1 cellular context compared by ENCODE assay signal in the genomic region with DNA sequence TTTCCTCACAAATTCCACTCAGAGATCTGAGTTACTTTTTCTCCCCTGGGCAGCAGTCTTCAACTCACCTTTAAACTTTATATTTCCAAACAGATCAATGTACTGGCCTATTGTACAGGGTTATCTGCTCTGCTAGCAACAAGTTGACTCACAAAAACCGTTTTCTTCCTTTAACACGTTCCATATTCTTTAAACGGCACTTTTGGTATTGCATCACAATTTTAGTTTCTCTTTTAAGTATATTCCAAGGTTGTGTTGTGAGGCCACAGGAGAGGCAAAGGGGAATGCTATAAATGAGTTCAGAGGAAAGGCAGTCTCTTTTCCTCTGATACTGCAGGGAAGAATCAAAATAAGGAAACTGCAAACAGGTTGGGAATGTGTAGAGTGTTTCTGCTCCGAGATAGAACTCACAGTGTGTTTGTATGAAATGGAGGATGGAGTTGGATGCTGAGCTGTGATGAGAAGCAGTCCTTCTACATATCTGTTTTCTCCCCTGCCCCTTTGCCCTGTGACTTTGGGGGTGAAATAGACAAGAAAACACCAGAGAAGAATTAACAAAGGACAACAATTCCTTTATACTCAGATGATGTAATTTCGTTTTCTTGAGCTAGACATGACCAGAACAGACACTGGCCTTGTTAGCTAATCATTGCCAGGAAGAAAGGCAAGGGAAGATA.
TF ChIP-seq lines count a peak whose summit lies in the region.

No MANE protein-coding gene starts in this region.

TF ChIP-seq in IMR-90, 13 proteins besides CTCF, POLR2A, EP300 and RAD21:
- no peak for TF ChIP-seq RFX5 (IDR thresholded peaks at IDR 0.05; ENCODE audit: low read depth, low read length)
- TF ChIP-seq CEBPB (IDR thresholded peaks at IDR 0.05; ENCODE audit: low read depth, low read length) = peak; percentile 86
- TF ChIP-seq BHLHE40 (IDR thresholded peaks at IDR 0.05; ENCODE audit: low read depth, low read length) = no peak
- no peak for TF ChIP-seq ELK1 (IDR thresholded peaks at IDR 0.05; ENCODE audit: borderline replicate concordance, low read depth, low read length)
- TF ChIP-seq CHD1 (IDR thresholded peaks at IDR 0.05; ENCODE audit: low read depth, low read length) = no peak
- TF ChIP-seq, protein P1, sequence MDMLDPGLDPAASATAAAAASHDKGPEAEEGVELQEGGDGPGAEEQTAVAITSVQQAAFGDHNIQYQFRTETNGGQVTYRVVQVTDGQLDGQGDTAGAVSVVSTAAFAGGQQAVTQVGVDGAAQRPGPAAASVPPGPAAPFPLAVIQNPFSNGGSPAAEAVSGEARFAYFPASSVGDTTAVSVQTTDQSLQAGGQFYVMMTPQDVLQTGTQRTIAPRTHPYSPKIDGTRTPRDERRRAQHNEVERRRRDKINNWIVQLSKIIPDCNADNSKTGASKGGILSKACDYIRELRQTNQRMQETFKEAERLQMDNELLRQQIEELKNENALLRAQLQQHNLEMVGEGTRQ (IDR thresholded peaks at IDR 0.05; ENCODE audit: low read depth, low read length) = no peak
